In genomic region chr1:67597336-67597735, GRCh38 we compare ENCODE assay signal across 17 cellular contexts.
A peak's percentile ranks its signal among the peaks of the same experiment; 100 is the strongest.
DNase-seq lines count a peak whose midpoint lies in the region; FAIRE-seq and TF ChIP-seq lines count a peak whose summit lies in the region.
"Had no signal": no experiment of that assay in that cellular context is flagged by ENCODE, and none has a peak within 500 bp of the region (broad histone marks: within the 10 kb centered on the region; RNA-seq: fewer than 3 reads in every experiment).

No MANE protein-coding gene starts in this region.

- H3K27ac ChIP-seq in spleen: no peak overlapping the region

- H3K4me3 ChIP-seq in spleen: no peak overlapping the region

- 85 to 96% (median 90%) methylated on average over 3 of the region's 3 CpGs for WGBS in spleen, 5 donors

- peaks cover 0 to 7% (median 0%) of the 10 kb centered on the region in 8 donors for H3K9me3 ChIP-seq in spleen

- no peaks in the 10 kb centered on the region for H3K4me1 ChIP-seq in spleen

- H3K27me3 ChIP-seq in spleen (replicated peaks in 1 of 7): no peaks in the 10 kb centered on the region

- FAIRE-seq in D721Med (lab: Jason Lieb, UNC): no peak
- FAIRE-seq: A204.1, GM12891, H54, HepG2 had no signal

- DNase-seq in NCI-H345 (lab: John Stamatoyannopoulos, UW): peak; percentile 3
- DNase-seq in NCI-H345 treated with DMSO at 0.1 percent for 48 hours (lab: John Stamatoyannopoulos, UW; ENCODE audit: unreplicated experiment): no peak
- DNase-seq in NCI-H2081 (lab: John Stamatoyannopoulos, UW): peak; percentile 56 to 89
- peak; percentile 57 for DNase-seq in RPMI7951 (ENCODE audit: low read depth)
- peak; percentile 54 for DNase-seq in iris pigment epithelial cell (ENCODE audit: low read depth)
- DNase-seq in D721Med (ENCODE audit: insufficient read length, low spot score): no peak
- DNase-seq in activated T-cell treated with anti-CD3 and anti-CD28 coated beads for 4 hours: no peak
- DNase-seq in spleen: no peak
- DNase-seq: C1 segment of cervical spinal cord, Karpas-422, NCI-H1694, Right ventricle myocardium superior, T-helper 17 cell had no signal

- H3K36me3 ChIP-seq in spleen: no peaks in the 10 kb centered on the region

- no peak for TF ChIP-seq POLR2A in spleen (IDR thresholded peaks at IDR 0.05)

- intact Hi-C loops in spleen (cut with DNase I; ENCODE audit: low total_unique reads): no loop called here

- TF ChIP-seq CTCF in D721Med (IDR thresholded peaks at IDR 0.05; ENCODE audit: insufficient read depth, missing control alignments) (no peak), spleen (IDR thresholded peaks at IDR 0.05 in 8 of 11, conservative IDR thresholded peaks at IDR 0.05 in 3 of 11) (no peak)

Comparison
In these comparisons a context has a peak if more than half of its experiments do, and no peak if none do; other contexts are left out.
1. DNase-seq: peak in NCI-H345 (single experiment), NCI-H2081 (2 of 2), RPMI7951 (single experiment) and iris pigment epithelial cell (single experiment); none in NCI-H345 treated with DMSO at 0.1 percent for 48 hours (single experiment), D721Med (single experiment), activated T-cell treated with anti-CD3 and anti-CD28 coated beads for 4 hours (single experiment) and spleen (single experiment).